Comparison of ENCODE assay signal across 16 cellular contexts in the genomic region with DNA sequence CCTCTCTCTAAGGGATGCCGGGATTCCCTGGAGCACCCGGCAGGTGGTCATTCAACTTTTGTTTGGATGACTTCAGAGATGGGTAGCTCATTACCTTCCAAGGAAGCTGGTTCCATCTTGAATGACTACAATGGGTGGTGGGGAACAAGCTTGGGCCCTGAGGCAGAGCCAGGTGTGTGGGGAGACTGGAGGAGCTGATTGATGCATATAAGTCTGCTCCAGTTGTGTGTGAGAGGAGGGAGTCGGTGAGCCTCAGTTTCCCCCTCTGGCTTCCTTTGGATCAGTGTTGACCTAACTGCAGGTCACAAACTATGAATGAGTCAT.
DNase-seq lines count a peak whose midpoint lies in the region; ATAC-seq, FAIRE-seq and TF ChIP-seq lines count a peak whose summit lies in the region.
"Had no signal": no experiment of that assay in that cellular context is flagged by ENCODE, and none has a peak within 500 bp of the region (broad histone marks: within the 10 kb centered on the region; RNA-seq: fewer than 3 reads in every experiment).

No MANE protein-coding gene starts in this region.

- H3K4me3 Mint-ChIP-seq in nephron progenitor cell (peak overlapping the region; percentile 3), chondrocyte (ENCODE audit: unreplicated experiment) (no peak overlapping the region)
- H3K4me3 Mint-ChIP-seq: CD4-positive, alpha-beta memory T cell; GM23338; H9 had no signal

- H3K79me2 ChIP-seq in H1 (ENCODE audit: control insufficient read depth in 1 of 2, insufficient read depth in 2 of 2, low read length in 2 of 2) = no peaks in the 10 kb centered on the region

- no peak overlapping the region for H4K8ac ChIP-seq in H1 (ENCODE audit: extremely low read depth, insufficient read depth, low read length)

- H2BK15ac ChIP-seq in H1 (ENCODE audit: low read length) = 0 out of 2 replicates have a peak overlapping the region, but pooled peaks have one; percentile 34

- no peak overlapping the region for H2BK12ac ChIP-seq in H1 (ENCODE audit: low read depth, low read length)

- TF ChIP-seq RAD21 in H1 (IDR thresholded peaks at IDR 0.05 in 1 of 2, conservative IDR thresholded peaks at IDR 0.05 in 1 of 2; ENCODE audit: low read depth in 2 of 2, low read length in 2 of 2) = no peak

- H3K9me3 Mint-ChIP-seq in nephron progenitor cell (no peaks in the 10 kb centered on the region), chondrocyte (ENCODE audit: low read depth) (no peaks in the 10 kb centered on the region)
- H3K9me3 Mint-ChIP-seq: GM23338, H9 had no signal

- no peak overlapping the region for H2AFZ ChIP-seq in H1 (ENCODE audit: low read length)

- no peak overlapping the region for H2BK5ac ChIP-seq in H1 (ENCODE audit: low read depth, low read length)

- POLR2A ChIA-PET in H1 (lab: Charles Lee; ENCODE audit: partially characterized antibody) = interaction anchor here (1.2 kb wide), 1 partner anchor 88 kb away, joined by 3 read pairs; no protein-coding TSS in a partner anchor

- no peak overlapping the region for H3K9ac ChIP-seq in H1 (replicated peaks in 1 of 4; ENCODE audit: extremely low read depth in 1 of 4, low read depth in 3 of 4, low read length in 3 of 4)

- H2BK20ac ChIP-seq in H1 (ENCODE audit: low read length) = peak overlapping the region; percentile 73; the same call in 1 of the 2 replicates

- H3K18ac ChIP-seq in H1 (ENCODE audit: extremely low read depth, low read length) = no peak overlapping the region

- no peaks in the 10 kb centered on the region for H3K23me2 ChIP-seq in H1 (ENCODE audit: low read depth, low read length)

- CTCF ChIA-PET in H1 (lab: Charles Lee; ENCODE audit: partially characterized antibody) = interaction anchor here (0.8 to 2.8 kb wide), 43 partner anchors 9 to 324 kb away, joined by 3 to 19 read pairs (median 5); no protein-coding TSS in a partner anchor

- H3K4me3 ChIP-seq in H1 (ENCODE audit: extremely low read depth in 1 of 4, insufficient read depth in 2 of 4, low read depth in 3 of 4, low read length in 4 of 4) = no peak overlapping the region
- H3K4me3 ChIP-seq: A549, GM23338 had no signal

- H3K27me3 ChIP-seq in H1 (replicated peaks in 1 of 4; ENCODE audit: control insufficient read depth in 3 of 4, extremely low read depth in 1 of 4, insufficient read depth in 3 of 4, low read length in 3 of 4) = peaks cover 0 to 4% (median 0%) of the 10 kb centered on the region in 4 experiments; a peak in 2 of 7 replicates
- H3K27me3 ChIP-seq: BE2C had no signal

- 0 out of 2 replicates have a peak overlapping the region, but pooled peaks have one; percentile 19 for H2AK5ac ChIP-seq in H1 (ENCODE audit: low read depth, low read length)

- no peak overlapping the region for H3K56ac ChIP-seq in H1 (replicated peaks; ENCODE audit: insufficient read length, low read depth, low read length)

- H3K27ac Mint-ChIP-seq in nephron progenitor cell (no peak overlapping the region), chondrocyte (ENCODE audit: unreplicated experiment) (no peak overlapping the region)
- H3K27ac Mint-ChIP-seq: CD4-positive, alpha-beta memory T cell; GM23338; H9 had no signal

- no peak overlapping the region for H4K5ac ChIP-seq in H1 (ENCODE audit: insufficient read length, low read depth, low read length)

- no peak overlapping the region for H3K14ac ChIP-seq in H1 (ENCODE audit: insufficient read length)

- WGBS in H1 (ENCODE audit: extremely low coverage in 1 of 2, insufficient coverage in 1 of 2, insufficient read length in 1 of 2, insufficient replicate concordance in 2 of 2, low coverage in 1 of 2, low lambda C conversion rate in 2 of 2, missing lambda C conversion rate in 1 of 2), 2 experiments = 93% methylated on average over 3 of the region's 3 CpGs; no CpG with 5 or more reads in 1 of the 2 experiments

- no peak for ATAC-seq in HG02884 (IDR thresholded peaks at IDR 0.05; ENCODE audit: unreplicated experiment)

- no peak overlapping the region for H3K23ac ChIP-seq in H1 (ENCODE audit: insufficient read length)

- no peak for TF ChIP-seq CTCF in H1 (IDR thresholded peaks at IDR 0.05; ENCODE audit: control extremely low read depth in 1 of 3, insufficient read depth in 1 of 3, low read depth in 1 of 3, low read length in 3 of 3)
- no peak for TF ChIP-seq CTCF in nephron progenitor cell (IDR thresholded peaks at IDR 0.05)
- no peak for TF ChIP-seq CTCF in chondrocyte (IDR thresholded peaks at IDR 0.05)

- H3K27ac ChIP-seq in H1 (ENCODE audit: low read depth, low read length) = no peak overlapping the region
- H3K27ac ChIP-seq: A549, C4-2B had no signal

- TF ChIP-seq POLR2A in H1 (IDR thresholded peaks at IDR 0.05; ENCODE audit: control extremely low read depth in 1 of 2, low read depth in 2 of 2, low read length in 2 of 2) = no peak

- H4K91ac ChIP-seq in H1 (replicated peaks; ENCODE audit: insufficient read length, low read length) = no peak overlapping the region

- H3K27me3 Mint-ChIP-seq in nephron progenitor cell (ENCODE audit: low read depth, poor library complexity) (peaks cover 65% of the 10 kb centered on the region), chondrocyte (ENCODE audit: low read depth) (peaks cover 26% of the 10 kb centered on the region)

- DNase-seq in activated CD8-positive, alpha-beta memory T cell treated with anti-CD3 and anti-CD28 coated beads for 24 hours = peak; percentile 42
- no peak for DNase-seq in activated CD8-positive, alpha-beta memory T cell treated with anti-CD3 and anti-CD28 coated beads, Interleukin-2, amount 50 U/mL, for 48 hours
- DNase-seq in H1 (ENCODE audit: low read depth in 1 of 2, low spot score in 2 of 2) (no peak), nephron progenitor cell (no peak), chondrocyte (ENCODE audit: low spot score) (no peak), midbrain (lab: John Stamatoyannopoulos, UW) (no peak)
- DNase-seq: CD4-positive, alpha-beta memory T cell had no signal

- no peaks in the 10 kb centered on the region for H3K9me3 ChIP-seq in H1 (ENCODE audit: insufficient read depth in 2 of 2, low read depth in 1 of 2, low read length in 1 of 2)
- H3K9me3 ChIP-seq: A549, BE2C had no signal

- no peaks in the 10 kb centered on the region for H3K36me3 ChIP-seq in H1 (ENCODE audit: control insufficient read depth in 2 of 4, insufficient read depth in 4 of 4, low read length in 3 of 4)
- H3K36me3 ChIP-seq: BE2C had no signal

- H3K79me1 ChIP-seq in H1 (ENCODE audit: low read depth, low read length) = no peaks in the 10 kb centered on the region

- H3K4ac ChIP-seq in H1 (replicated peaks; ENCODE audit: insufficient read length, low read depth, low read length) = peak overlapping the region; percentile 15

- no peak overlapping the region for H3K4me2 ChIP-seq in H1 (ENCODE audit: insufficient read depth in 1 of 2, low read depth in 2 of 2, low read length in 2 of 2)
- H3K4me2 ChIP-seq: A549 had no signal

- H2BK120ac ChIP-seq in H1 (replicated peaks; ENCODE audit: low read depth, low read length) = no peak overlapping the region

- H4K20me1 ChIP-seq in H1 (replicated peaks in 1 of 2; ENCODE audit: control insufficient read depth in 1 of 2, insufficient read depth in 2 of 2, low read length in 2 of 2) = no peaks in the 10 kb centered on the region

- no peak for TF ChIP-seq EP300 in H1 (IDR thresholded peaks at IDR 0.05; ENCODE audit: borderline replicate concordance in 1 of 2, low read depth in 2 of 2, low read length in 2 of 2)

- H3K4me1 ChIP-seq in H1 (replicated peaks in 1 of 4; ENCODE audit: control insufficient read depth in 3 of 4, insufficient read depth in 4 of 4, low read length in 3 of 4) = peaks cover 7 to 35% (median 23%) of the 10 kb centered on the region in 4 experiments
- H3K4me1 ChIP-seq: A549 had no signal

- no peaks in the 10 kb centered on the region for H3K36me3 Mint-ChIP-seq in nephron progenitor cell (ENCODE audit: low read depth)
- H3K36me3 Mint-ChIP-seq in chondrocyte (ENCODE audit: low read depth) = no peaks in the 10 kb centered on the region
- H3K36me3 Mint-ChIP-seq: CD4-positive, alpha-beta memory T cell had no signal

- H3K4me1 Mint-ChIP-seq in nephron progenitor cell (peaks cover 55% of the 10 kb centered on the region), chondrocyte (ENCODE audit: low read depth) (no peaks in the 10 kb centered on the region)
- H3K4me1 Mint-ChIP-seq: CD4-positive, alpha-beta memory T cell had no signal

- no peak for FAIRE-seq in H1 (lab: Jason Lieb, UNC)
- FAIRE-seq: A549, D721Med, G401.6, GM12891 had no signal

TF ChIP-seq in H1, 55 proteins besides CTCF, POLR2A, EP300 and RAD21:
- TF ChIP-seq KDM1A (IDR thresholded peaks at IDR 0.05; ENCODE audit: borderline replicate concordance, low read length) = peak; percentile 15; the same call in 1 of the 2 replicates
- no peak for TF ChIP-seq JUN (IDR thresholded peaks at IDR 0.05; ENCODE audit: low read depth, low read length)
